Comparison of ENCODE assay signal across 9 cellular contexts in the genomic region with DNA sequence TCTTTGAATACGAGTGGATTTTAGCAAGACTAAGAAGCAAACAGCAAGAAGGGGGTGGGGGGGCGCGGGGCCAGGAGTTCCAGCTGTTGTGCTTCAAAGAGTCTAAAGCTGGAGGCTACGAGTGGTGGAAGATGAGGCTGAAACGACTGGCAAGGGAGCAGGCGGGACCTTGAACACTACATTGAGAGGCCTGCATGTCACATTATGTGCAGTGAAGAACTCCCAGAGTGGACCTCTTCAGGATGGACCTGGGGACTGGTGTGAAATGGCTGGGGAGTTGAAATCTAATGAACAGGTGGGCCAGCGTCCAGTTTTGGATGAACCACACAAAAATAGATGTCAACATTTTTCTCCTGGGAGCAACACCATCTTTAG. TPM values are rescaled to one million over a fixed set of nuclear protein-coding genes. Genes with fewer than 3 reads are reported as not detected.
A peak's percentile ranks its signal among the peaks of the same experiment; 100 is the strongest.
DNase-seq lines count a peak whose midpoint lies in the region; ATAC-seq and TF ChIP-seq lines count a peak whose summit lies in the region.
"Had no signal": no experiment of that assay in that cellular context is flagged by ENCODE, and none has a peak within 500 bp of the region (broad histone marks: within the 10 kb centered on the region; RNA-seq: fewer than 3 reads in every experiment).

No MANE protein-coding gene starts in this region.

- no peak for TF ChIP-seq POLR2A in suprapubic skin (IDR thresholded peaks at IDR 0.05)

- no peak for ATAC-seq in activated T-cell treated with anti-CD3 and anti-CD28 coated beads, Interleukin-2, amount 50 U/mL, for 4 hours

- no peaks in the 10 kb centered on the region for H3K27me3 Mint-ChIP-seq in T-helper 1 cell treated with Interleukin-12 subunit alpha and Interleukin-12 subunit beta and Interleukin-4 antibody, amounts not matched to agents 30 μg/mL and 1 μg/mL, for 36 hours (ENCODE audit: low read depth)
- H3K27me3 Mint-ChIP-seq in activated T-cell treated with anti-CD3 and anti-CD28 coated beads, Interleukin-2, amount 50 U/mL, for 4 hours (ENCODE audit: low read depth), result no peaks in the 10 kb centered on the region
- peaks cover 4 to 5% (median 5%) of the 10 kb centered on the region in 3 donors for H3K27me3 Mint-ChIP-seq in immature natural killer cell (ENCODE audit: low read depth in 3 of 3)

- peak overlapping the region; percentile 57 for H3K4me3 ChIP-seq in suprapubic skin

- no peak for TF ChIP-seq CTCF in suprapubic skin (IDR thresholded peaks at IDR 0.05)

- H3K36me3 ChIP-seq in suprapubic skin, result peaks cover 15% of the 10 kb centered on the region

- H3K27ac Mint-ChIP-seq in T-helper 1 cell treated with Interleukin-12 subunit alpha and Interleukin-12 subunit beta and Interleukin-4 antibody, amounts not matched to agents 30 μg/mL and 1 μg/mL, for 36 hours, result peak overlapping the region; percentile 93
- H3K27ac Mint-ChIP-seq in immature natural killer cell, result peak overlapping the region; percentile 85 to 94 (median 92)

- H3K36me3 Mint-ChIP-seq in T-helper 1 cell treated with Interleukin-12 subunit alpha and Interleukin-12 subunit beta and Interleukin-4 antibody, amounts not matched to agents 30 μg/mL and 1 μg/mL, for 36 hours (ENCODE audit: low read depth), result peaks cover 40% of the 10 kb centered on the region
- H3K36me3 Mint-ChIP-seq in activated T-cell treated with anti-CD3 and anti-CD28 coated beads, Interleukin-2, amount 50 U/mL, for 4 hours (ENCODE audit: insufficient read depth), result peaks cover 21% of the 10 kb centered on the region
- H3K36me3 Mint-ChIP-seq in immature natural killer cell, result peaks cover 4 to 9% (median 7%) of the 10 kb centered on the region in 3 donors

- peaks cover 20% of the 10 kb centered on the region for H3K4me1 ChIP-seq in suprapubic skin

- DNase-seq in T-helper 1 cell (no peak), immature natural killer cell (no peak), suprapubic skin (ENCODE audit: low spot score in 2 of 2) (no peak), A172 (ENCODE audit: low spot score) (no peak), SW 1271 (lab: John Stamatoyannopoulos, UW) (no peak), HuH-7.5 (ENCODE audit: low spot score) (no peak)
- no peak for DNase-seq in activated T-cell treated with anti-CD3 and anti-CD28 coated beads, Interleukin-2, amount 50 U/mL, for 4 hours
- DNase-seq: NCI-H1417 treated with DMSO at 0.1 percent for 48 hours had no signal

- H3K9me3 ChIP-seq in suprapubic skin, result no peaks in the 10 kb centered on the region

- peaks cover 48% of the 10 kb centered on the region for H3K4me1 Mint-ChIP-seq in T-helper 1 cell treated with Interleukin-12 subunit alpha and Interleukin-12 subunit beta and Interleukin-4 antibody, amounts not matched to agents 30 μg/mL and 1 μg/mL, for 36 hours (ENCODE audit: low read depth)
- peaks cover 44% of the 10 kb centered on the region for H3K4me1 Mint-ChIP-seq in activated T-cell treated with anti-CD3 and anti-CD28 coated beads, Interleukin-2, amount 50 U/mL, for 4 hours (ENCODE audit: low read depth)
- H3K4me1 Mint-ChIP-seq in immature natural killer cell, result peaks cover 58 to 66% of the 10 kb centered on the region in 2 donors

- H3K4me3 Mint-ChIP-seq in T-helper 1 cell treated with Interleukin-12 subunit alpha and Interleukin-12 subunit beta and Interleukin-4 antibody, amounts not matched to agents 30 μg/mL and 1 μg/mL, for 36 hours, result peak overlapping the region; percentile 92
- H3K4me3 Mint-ChIP-seq in activated T-cell treated with anti-CD3 and anti-CD28 coated beads, Interleukin-2, amount 50 U/mL, for 4 hours, result peak overlapping the region; percentile 87
- H3K4me3 Mint-ChIP-seq in immature natural killer cell, result peak overlapping the region; percentile 87 to 92 (median 89)

- no peak overlapping the region for H3K27ac ChIP-seq in suprapubic skin

- H3K9me3 Mint-ChIP-seq in T-helper 1 cell treated with Interleukin-12 subunit alpha and Interleukin-12 subunit beta and Interleukin-4 antibody, amounts not matched to agents 30 μg/mL and 1 μg/mL, for 36 hours, result no peaks in the 10 kb centered on the region
- H3K9me3 Mint-ChIP-seq in activated T-cell treated with anti-CD3 and anti-CD28 coated beads, Interleukin-2, amount 50 U/mL, for 4 hours, result no peaks in the 10 kb centered on the region
- no peaks in the 10 kb centered on the region for H3K9me3 Mint-ChIP-seq in immature natural killer cell

- WGBS in suprapubic skin, result 71% methylated on average over 7 of the region's 7 CpGs

- no peaks in the 10 kb centered on the region for H3K27me3 ChIP-seq in suprapubic skin

- no peak for TF ChIP-seq EP300 in suprapubic skin (IDR thresholded peaks at IDR 0.05)

RNA-seq across cellular contexts. Expression of a gene that starts 1.1 kb away (rescaled TPM):
- 10 to 100 TPM; 18.6 to 20.0 (median 19.1) TPM for total RNA-seq in activated T-cell treated with anti-CD3 and anti-CD28 coated beads, Interleukin-2, amount 50 U/mL, for 4 hours
- polyA plus RNA-seq in immature natural killer cell, result 10 to 100 TPM; 31.2 to 35.6 (median 31.9) TPM
- total RNA-seq in suprapubic skin, result 10 to 100 TPM in 1 of 4 donors, 1 to 10 TPM in 3; 3.1 to 11.1 (median 7.5) TPM
- not detected in 2 replicates for total RNA-seq in A172 (2014; rRNA removed; shearing (Covaris generic))

RNA-seq across cellular contexts. Expression of a gene that starts 29.7 kb away (rescaled TPM):
- total RNA-seq in activated T-cell treated with anti-CD3 and anti-CD28 coated beads, Interleukin-2, amount 50 U/mL, for 4 hours, result 1 to 10 TPM; 4.9 to 7.5 (median 5.2) TPM
- polyA plus RNA-seq in immature natural killer cell, result 10 to 100 TPM in 1 of 3 donors, 1 to 10 TPM in 2; 5.0 to 12.8 (median 9.9) TPM
- total RNA-seq in suprapubic skin, result not detected
- total RNA-seq in A172 (2014; rRNA removed; shearing (Covaris generic)), result not detected in 2 replicates

RNA-seq across cellular contexts. Expression of a gene that starts 50.4 kb away (rescaled TPM):
- 10 to 100 TPM; 36.7 to 37.7 (median 36.8) TPM for total RNA-seq in activated T-cell treated with anti-CD3 and anti-CD28 coated beads, Interleukin-2, amount 50 U/mL, for 4 hours
- polyA plus RNA-seq in immature natural killer cell, result 10 to 100 TPM; 14.5 to 36.0 (median 23.0) TPM
- total RNA-seq in suprapubic skin, result 100 to 1,000 TPM in 1 of 4 donors, 10 to 100 TPM in 3; 56.9 to 232 (median 67.9) TPM
- 24.6 and 36.6 TPM in 2 replicates for total RNA-seq in A172 (2014; rRNA removed; shearing (Covaris generic))
